Comparison of ENCODE assay signal across 8 cellular contexts in the genomic region with DNA sequence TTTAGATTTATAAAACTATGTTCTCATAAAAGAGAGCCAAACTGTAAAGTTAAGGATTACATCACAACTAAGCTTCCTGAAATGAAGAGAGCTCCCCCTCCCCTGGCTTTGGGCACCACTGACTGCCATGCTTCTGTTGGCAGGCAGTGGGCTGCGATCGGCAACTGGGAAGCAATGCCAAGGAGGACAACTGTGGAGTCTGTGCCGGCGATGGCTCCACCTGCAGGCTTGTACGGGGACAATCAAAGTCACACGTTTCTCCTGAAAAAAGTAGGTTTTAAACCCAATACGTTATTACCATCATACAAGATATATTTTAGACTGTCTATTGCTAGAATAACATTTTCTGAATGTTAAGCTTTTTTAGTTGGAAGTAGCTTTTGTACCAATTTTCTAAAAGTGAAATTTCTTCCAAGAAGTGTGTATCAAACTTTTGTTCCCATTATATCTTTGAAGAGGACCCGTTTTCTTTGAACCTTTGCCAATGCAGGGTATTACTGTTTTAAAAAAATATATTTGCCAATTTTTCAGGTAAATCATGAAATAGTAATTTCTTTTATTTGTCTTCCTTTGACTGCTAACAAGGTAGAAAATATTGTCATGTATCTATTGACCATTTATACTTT.
DNase-seq lines count a peak whose midpoint lies in the region; ATAC-seq and TF ChIP-seq lines count a peak whose summit lies in the region.

No MANE protein-coding gene starts in this region.

- intact Hi-C loops in Panc1 (cut with micrococcal nuclease; ENCODE audit: unreplicated experiment) = loop anchor here (5.0 kb wide), 1 partner anchor 271 kb away; no protein-coding TSS in a partner anchor

- H3K4me1 ChIP-seq in Panc1 (ENCODE audit: control insufficient read depth, insufficient read depth, low read length) = no peaks in the 10 kb centered on the region
- H3K4me1 ChIP-seq in smooth muscle cell (ENCODE audit: low read depth) = no peaks in the 10 kb centered on the region

- no peak overlapping the region for H3K4me3 ChIP-seq in Panc1 (ENCODE audit: low read depth in 2 of 2, low read length in 2 of 2)
- no peak overlapping the region for H3K4me3 ChIP-seq in smooth muscle cell

- H3K79me2 ChIP-seq in smooth muscle cell (ENCODE audit: low read depth) = no peaks in the 10 kb centered on the region

- H3K27ac ChIP-seq in 22Rv1 (no peak overlapping the region), Panc1 (ENCODE audit: low read length) (no peak overlapping the region), smooth muscle cell (ENCODE audit: low read depth) (no peak overlapping the region)

- TF ChIP-seq CTCF in 22Rv1 (IDR thresholded peaks at IDR 0.05) (peak; percentile 80), GM10266 (IDR thresholded peaks at IDR 0.05; ENCODE audit: control insufficient read depth, insufficient read depth, low read depth, missing control alignments) (peak; percentile 48), Panc1 (IDR thresholded peaks at IDR 0.05) (peak; percentile 63), smooth muscle cell (IDR thresholded peaks at IDR 0.05; ENCODE audit: borderline replicate concordance, insufficient read depth, poor library complexity, severe bottlenecking) (peak; percentile 53)

- DNase-seq in GM10266 (ENCODE audit: extremely low spot score) (peak; percentile 43), Panc1 (ENCODE audit: low read depth, low spot score) (no peak), globus pallidus (ENCODE audit: low spot score) (peak; percentile 57), smooth muscle cell (lab: John Stamatoyannopoulos, UW; ENCODE audit: unreplicated experiment) (no peak), NK-92 (lab: John Stamatoyannopoulos, UW; ENCODE audit: unreplicated experiment) (no peak)
- DNase-seq in activated CD8-positive, alpha-beta memory T cell treated with anti-CD3 and anti-CD28 coated beads for 24 hours = no peak

- no peak overlapping the region for H3K9ac ChIP-seq in smooth muscle cell (ENCODE audit: low read depth)

- H3K27me3 ChIP-seq in Panc1 (ENCODE audit: control insufficient read depth, insufficient read depth, low read length) (no peaks in the 10 kb centered on the region), smooth muscle cell (ENCODE audit: low read depth) (peaks cover 5% of the 10 kb centered on the region)

- CTCF ChIA-PET in Panc1 (lab: Charles Lee) = interaction anchor here (0.5 to 0.7 kb wide), 2 partner anchors 36 to 197 kb away, joined by 3 read pairs; no protein-coding TSS in a partner anchor

- no peak for ATAC-seq in Panc1
- no peak for ATAC-seq in HG03108 (IDR thresholded peaks at IDR 0.05; ENCODE audit: unreplicated experiment)

- H3K36me3 ChIP-seq in Panc1 (ENCODE audit: control insufficient read depth, insufficient read depth, low read length) (no peaks in the 10 kb centered on the region; the same call in 1 of the 2 replicates), smooth muscle cell (ENCODE audit: low read depth) (no peaks in the 10 kb centered on the region)

- in situ Hi-C loops in Panc1 (cut with HindIII; ENCODE audit: low pct_unique_long_range_greater_than_20kb, low sequenced_read_pairs) = no loop called here

- no TSS peak for BruUV-seq in Panc1 (replicated peaks; lab: Mats Ljungman, UMichigan)

- POLR2A ChIA-PET in Panc1 (lab: Charles Lee) = no interaction called here

- H3F3A ChIP-seq in smooth muscle cell (ENCODE audit: low read depth) = no peaks in the 10 kb centered on the region

- H4K20me1 ChIP-seq in smooth muscle cell (ENCODE audit: low read depth) = no peaks in the 10 kb centered on the region

- H3K4me2 ChIP-seq in smooth muscle cell = peak overlapping the region; percentile 37

- no peak overlapping the region for H2AFZ ChIP-seq in smooth muscle cell (ENCODE audit: low read depth)

- H3K9me3 ChIP-seq in Panc1 (ENCODE audit: control insufficient read depth, insufficient read depth, low read depth, low read length) (no peaks in the 10 kb centered on the region), smooth muscle cell (replicated peaks; ENCODE audit: low read depth) (no peaks in the 10 kb centered on the region)

- 26% methylated on average over 8 of the region's 8 CpGs for WGBS in smooth muscle cell (ENCODE audit: low lambda C conversion rate)

Comparison
In these comparisons a context has a peak if more than half of its experiments do, and no peak if none do; other contexts are left out.
1. DNase-seq: peak in GM10266 (single experiment) and globus pallidus (single experiment); none in Panc1 (single experiment), smooth muscle cell (single experiment), activated CD8-positive, alpha-beta memory T cell treated with anti-CD3 and anti-CD28 coated beads for 24 hours (single experiment) and NK-92 (single experiment).
2. Peak in every context shown above with its lines, with median percentiles within 50 percentile points of each other: CTCF ChIP-seq.